Comparison of ENCODE assay signal across 8 cellular contexts in genomic region chr9:136949817-136950655, GRCh38. TPM values are rescaled to one million over a fixed set of nuclear protein-coding genes. Genes with fewer than 3 reads are reported as not detected.
DNase-seq lines count a peak whose midpoint lies in the region; ATAC-seq and TF ChIP-seq lines count a peak whose summit lies in the region.

No MANE protein-coding gene starts in this region.

- H3F3A ChIP-seq in Loucy (ENCODE audit: low read depth), result no peaks in the 10 kb centered on the region

- in situ Hi-C loops in G401 (cut with HindIII; ENCODE audit: low sequenced_read_pairs), result loop anchor here (25.0 kb wide), 2 partner anchors 87 to 212 kb away; partner anchors contain the start of genes ABCA2, FUT7, LRRC26 and NPDC1

- H3K4me1 ChIP-seq in Loucy (ENCODE audit: insufficient read depth, low read length, poor library complexity, severe bottlenecking), result peaks cover 14% of the 10 kb centered on the region
- H3K4me1 ChIP-seq in gastroesophageal sphincter, result peaks cover 0 to 34% (median 9%) of the 10 kb centered on the region in 3 donors
- peaks cover 12 to 18% of the 10 kb centered on the region in 2 experiments for H3K4me1 ChIP-seq in neutrophil (ENCODE audit: control insufficient read depth in 1 of 2, insufficient read depth in 1 of 2, low read depth in 1 of 2, low read length in 1 of 2)

- peak overlapping the region; percentile 97 for H3K9ac ChIP-seq in Loucy (ENCODE audit: low read depth, low read length, poor library complexity, severe bottlenecking)

- H3K4me3 ChIP-seq in H7 (ENCODE audit: insufficient read depth, low read depth, low read length) (peak overlapping the region; percentile 75), Loucy (ENCODE audit: low read length, poor library complexity, severe bottlenecking) (peak overlapping the region; percentile 79), gastroesophageal sphincter (peak overlapping the region; percentile 45 to 77), neutrophil (ENCODE audit: low read depth in 1 of 2, low read length in 1 of 2) (peak overlapping the region; percentile 69 to 93)

- H3K9me3 ChIP-seq in Loucy (ENCODE audit: insufficient read depth, low read depth, low read length) (no peaks in the 10 kb centered on the region), gastroesophageal sphincter (no peaks in the 10 kb centered on the region), neutrophil (no peaks in the 10 kb centered on the region)

- H4K20me1 ChIP-seq in Loucy (ENCODE audit: insufficient read depth, low read length, poor library complexity, severe bottlenecking), result no peaks in the 10 kb centered on the region

- WGBS in gastroesophageal sphincter (ENCODE audit: low coverage in 1 of 2), 2 donors, result no CpG with 5 or more reads among the region's 63 CpGs

- no peak for TF ChIP-seq EP300 in gastroesophageal sphincter (IDR thresholded peaks at IDR 0.05)

- H3K27ac ChIP-seq in gastroesophageal sphincter, result peak overlapping the region; percentile 37 to 91 (median 91)
- peak overlapping the region; percentile 59 for H3K27ac ChIP-seq in neutrophil
- peak overlapping the region; percentile 91 for H3K27ac ChIP-seq in substantia nigra (ENCODE audit: low read depth, low read length, poor library complexity, severe bottlenecking)

- H3K27me3 ChIP-seq in H7 (ENCODE audit: control insufficient read depth, insufficient read depth, low read length) (no peaks in the 10 kb centered on the region), Loucy (ENCODE audit: insufficient read depth, low read length, poor library complexity, severe bottlenecking) (no peaks in the 10 kb centered on the region), gastroesophageal sphincter (no peaks in the 10 kb centered on the region), neutrophil (no peaks in the 10 kb centered on the region)

- DNase-seq in G401 (ENCODE audit: low spot score) (peak; percentile 97), H7 (peak; percentile 100), SHP77 (lab: John Stamatoyannopoulos, UW) (peak; percentile 90 to 93), substantia nigra (lab: John Stamatoyannopoulos, UW) (peak; percentile 74 to 98 (median 93))
- peak; percentile 87 to 94 (median 91) for DNase-seq in activated naive CD4-positive, alpha-beta T cell (lab: John Stamatoyannopoulos, UW)

- ATAC-seq in gastroesophageal sphincter, result peak; percentile 92

- TF ChIP-seq CTCF in Loucy (conservative IDR thresholded peaks at IDR 0.05; ENCODE audit: low read length) (peak; percentile 31; the same call in 1 of the 2 replicates), gastroesophageal sphincter (IDR thresholded peaks at IDR 0.05) (peak in 3 of 4 experiments; percentile 27 to 35 (median 34)), neutrophil (IDR thresholded peaks at IDR 0.05) (peak; percentile 55)

- no peaks in the 10 kb centered on the region for H3K79me2 ChIP-seq in Loucy (ENCODE audit: insufficient read depth, low read length)

- no peaks in the 10 kb centered on the region for H3K9me2 ChIP-seq in Loucy (replicated peaks; ENCODE audit: low read depth, low read length)

- H3K4me2 ChIP-seq in Loucy (ENCODE audit: low read depth, low read length, poor library complexity, severe bottlenecking), result peak overlapping the region; percentile 93

- peak overlapping the region; percentile 59 for H2AFZ ChIP-seq in Loucy (ENCODE audit: low read length)

- H3K36me3 ChIP-seq in H7 (replicated peaks; ENCODE audit: control insufficient read depth, insufficient read depth, low read length), result no peaks in the 10 kb centered on the region
- H3K36me3 ChIP-seq in Loucy (ENCODE audit: insufficient read depth, low read length), result no peaks in the 10 kb centered on the region
- H3K36me3 ChIP-seq in gastroesophageal sphincter, result no peaks in the 10 kb centered on the region
- no peaks in the 10 kb centered on the region for H3K36me3 ChIP-seq in neutrophil

- peak; percentile 56 to 72 for TF ChIP-seq POLR2A in gastroesophageal sphincter (IDR thresholded peaks at IDR 0.05)

RNA-seq across cellular contexts. Expression of gene LCN12, which starts 2.0 kb away (rescaled TPM):
- total RNA-seq in G401 (2014; rRNA removed; shearing (Covaris generic)), result not detected in 2 replicates
- total RNA-seq in H7 (2014; rRNA removed; shearing (Covaris generic)), result 0.38 and 2.9 TPM in 2 replicates
- not detected for total RNA-seq in gastroesophageal sphincter

RNA-seq across cellular contexts. Expression of gene C8G, which starts 5.0 kb away (rescaled TPM):
- total RNA-seq in G401 (2014; rRNA removed; shearing (Covaris generic)), result 0.92 TPM in 1 of 2 replicates, not detected in the other
- not detected in 2 replicates for total RNA-seq in H7 (2014; rRNA removed; shearing (Covaris generic))
- not detected for total RNA-seq in gastroesophageal sphincter

RNA-seq across cellular contexts. Expression of gene FBXW5, which starts 5.5 kb away (rescaled TPM):
- total RNA-seq in G401 (2014; rRNA removed; shearing (Covaris generic)), result 118 and 124 TPM in 2 replicates
- 97.5 and 105 TPM in 2 replicates for total RNA-seq in H7 (2014; rRNA removed; shearing (Covaris generic))
- total RNA-seq in gastroesophageal sphincter, result 100 to 1,000 TPM; 171 to 310 (median 236) TPM

RNA-seq across cellular contexts. Expression of gene PTGDS, which starts 27.3 kb away (rescaled TPM):
- 4.7 TPM in 1 of 2 replicates, not detected in the other for total RNA-seq in G401 (2014; rRNA removed; shearing (Covaris generic))
- total RNA-seq in H7 (2014; rRNA removed; shearing (Covaris generic)), result 1.3 and 2.0 TPM in 2 replicates
- total RNA-seq in gastroesophageal sphincter, result 100 to 1,000 TPM in 1 of 4 donors, 10 to 100 TPM in 2, 1 to 10 TPM in 1; 7.4 to 132 (median 29.7) TPM

RNA-seq across cellular contexts. Expression of gene LCNL1, which starts 32.8 kb away (rescaled TPM):
- total RNA-seq in G401 (2014; rRNA removed; shearing (Covaris generic)), result not detected in 2 replicates
- total RNA-seq in H7 (2014; rRNA removed; shearing (Covaris generic)), result 0.21 and 0.33 TPM in 2 replicates
- total RNA-seq in gastroesophageal sphincter, result under 1 TPM in 2 of 4 donors, not detected in 2; 0.40 TPM

Comparison
In these comparisons a context has a peak if more than half of its experiments do, and no peak if none do; other contexts are left out.
1. Peak in every context shown above with its lines: DNase-seq, ATAC-seq, H3K4me3 ChIP-seq and H3K27ac ChIP-seq.